Comparison of ENCODE assay signal across 9 cellular contexts in the genomic region with DNA sequence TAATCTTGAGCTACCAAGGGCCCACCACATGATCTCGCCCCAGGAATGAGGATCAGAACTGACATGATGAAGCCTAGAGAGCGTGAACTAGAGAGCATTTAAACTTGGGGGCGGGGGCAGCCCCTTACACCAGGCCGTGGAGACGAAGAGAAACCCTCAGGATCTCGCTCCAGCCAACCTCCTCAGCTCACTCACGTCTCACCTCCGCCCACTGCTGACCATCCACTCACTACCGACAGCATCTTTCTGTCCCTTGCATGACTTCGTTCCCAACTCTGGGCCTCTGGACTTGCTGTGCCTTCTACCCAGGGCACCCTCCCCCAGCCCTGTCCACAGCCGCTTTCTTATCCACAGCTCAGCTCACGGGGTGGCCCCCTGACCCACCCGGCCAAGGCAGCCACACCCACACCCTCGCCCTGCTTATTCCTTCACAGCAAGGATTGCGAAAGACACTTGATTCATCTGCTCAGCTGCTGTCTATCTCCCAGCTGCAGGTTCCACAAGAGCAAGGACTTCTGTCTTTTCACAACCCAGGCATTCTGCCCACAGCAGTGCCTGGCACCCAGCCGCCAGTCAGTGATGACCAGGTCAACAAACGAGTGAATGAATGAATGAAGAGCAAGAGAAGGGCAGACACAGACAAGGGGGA. TPM values are rescaled to one million over a fixed set of nuclear protein-coding genes. Genes with fewer than 3 reads are reported as not detected.
DNase-seq lines count a peak whose midpoint lies in the region; ATAC-seq and TF ChIP-seq lines count a peak whose summit lies in the region.
"Had no signal": no experiment of that assay in that cellular context is flagged by ENCODE, and none has a peak within 500 bp of the region (broad histone marks: within the 10 kb centered on the region; RNA-seq: fewer than 3 reads in every experiment).

No MANE protein-coding gene starts in this region.

- H3K79me2 ChIP-seq in Karpas-422 (ENCODE audit: low read length) = peaks cover 91% of the 10 kb centered on the region

- H2BK15ac ChIP-seq in mesenchymal stem cell (ENCODE audit: low read depth, poor library complexity, severe bottlenecking) = no peak overlapping the region

- H3K27ac ChIP-seq in colonic mucosa (no peak overlapping the region), mesenchymal stem cell (ENCODE audit: low read length, poor library complexity, severe bottlenecking) (no peak overlapping the region), Karpas-422 (ENCODE audit: low read length) (no peak overlapping the region)
- H3K27ac ChIP-seq: KMS-11 had no signal

- no peaks in the 10 kb centered on the region for H3K9me3 ChIP-seq in colonic mucosa
- no peaks in the 10 kb centered on the region for H3K9me3 ChIP-seq in mesenchymal stem cell (ENCODE audit: control insufficient read depth, low read length)
- H3K9me3 ChIP-seq in Karpas-422 (ENCODE audit: low read length) = no peaks in the 10 kb centered on the region

- no peak for TF ChIP-seq RAD21 in Ishikawa (IDR thresholded peaks at IDR 0.05; ENCODE audit: low read depth)

- H4K91ac ChIP-seq in mesenchymal stem cell (ENCODE audit: low read length) = no peak overlapping the region

- H3K4me3 ChIP-seq in colonic mucosa (no peak overlapping the region), mesenchymal stem cell (ENCODE audit: insufficient read depth in 1 of 2, low read depth in 1 of 2, low read length in 2 of 2) (peak overlapping the region in 1 of 2 experiments; percentile 26), Karpas-422 (ENCODE audit: low read length) (no peak overlapping the region)

- WGBS in mesenchymal stem cell = 68% methylated on average over 17 of the region's 17 CpGs

- no peak overlapping the region for H3K14ac ChIP-seq in mesenchymal stem cell (ENCODE audit: low read length in 2 of 2)

- peak; percentile 52 for DNase-seq in AG08395 (ENCODE audit: low spot score)
- peak; percentile 22 for DNase-seq in colonic mucosa
- DNase-seq in mesenchymal stem cell = peak; percentile 75
- no peak for DNase-seq in KG1 (lab: John Stamatoyannopoulos, UW)
- no peak for DNase-seq in Karpas-422
- DNase-seq in stimulated activated CD4-positive, alpha-beta T cell treated with anti-CD3 and anti-CD28 coated beads, Interleukin-4, amount 100 ng/mL, for 1 hour = no peak

- H2AFZ ChIP-seq in mesenchymal stem cell (ENCODE audit: low read depth, low read length) (no peak overlapping the region), Karpas-422 (ENCODE audit: low read length) (no peak overlapping the region)

- intact Hi-C loops in colonic mucosa (cut with DNase I) = no loop called here

- H3K4me2 ChIP-seq in mesenchymal stem cell (ENCODE audit: low read length, poor library complexity, severe bottlenecking) (no peak overlapping the region), Karpas-422 (ENCODE audit: low read depth, low read length, poor library complexity, severe bottlenecking) (no peak overlapping the region)
- H3K4me2 ChIP-seq: KMS-11 had no signal

- H3K36me3 ChIP-seq in colonic mucosa (no peaks in the 10 kb centered on the region), mesenchymal stem cell (ENCODE audit: control insufficient read depth in 1 of 2, insufficient read depth in 2 of 2, low read depth in 1 of 2, low read length in 2 of 2) (peaks cover 0 to 6% of the 10 kb centered on the region in 2 experiments), Karpas-422 (ENCODE audit: insufficient read depth, low read length) (no peaks in the 10 kb centered on the region)

- H3K4me1 ChIP-seq in colonic mucosa (no peaks in the 10 kb centered on the region), mesenchymal stem cell (ENCODE audit: control insufficient read depth, insufficient read depth, low read depth, low read length) (peaks cover 35% of the 10 kb centered on the region), Karpas-422 (ENCODE audit: low read length) (peaks cover 22% of the 10 kb centered on the region)

- no peak overlapping the region for H2AK5ac ChIP-seq in mesenchymal stem cell (ENCODE audit: low read length, severe bottlenecking)

- no peaks in the 10 kb centered on the region for H3K27me3 ChIP-seq in colonic mucosa
- H3K27me3 ChIP-seq in mesenchymal stem cell (ENCODE audit: control insufficient read depth in 1 of 2, insufficient read depth in 1 of 2, low read length in 2 of 2) = no peaks in the 10 kb centered on the region
- H3K27me3 ChIP-seq in Karpas-422 (ENCODE audit: low read length) = no peaks in the 10 kb centered on the region

- no peak for TF ChIP-seq EP300 in Ishikawa (IDR thresholded peaks at IDR 0.05; ENCODE audit: borderline replicate concordance)

- H3K23ac ChIP-seq in mesenchymal stem cell (ENCODE audit: low read length in 2 of 2) = no peak overlapping the region

- no peak overlapping the region for H3K4ac ChIP-seq in mesenchymal stem cell (ENCODE audit: low read depth in 1 of 2, low read length in 2 of 2)

- H3K9ac ChIP-seq in colonic mucosa (ENCODE audit: low read depth in 2 of 2, low read length in 2 of 2) (no peak overlapping the region), mesenchymal stem cell (ENCODE audit: low read length) (no peak overlapping the region), Karpas-422 (ENCODE audit: low read length) (no peak overlapping the region)
- H3K9ac ChIP-seq: KMS-11 had no signal

- peaks cover 24% of the 10 kb centered on the region for H3K79me1 ChIP-seq in mesenchymal stem cell (replicated peaks; ENCODE audit: low read length, poor library complexity, severe bottlenecking)

- TF ChIP-seq CTCF in colonic mucosa (IDR thresholded peaks at IDR 0.05) = no peak

- H2BK12ac ChIP-seq in mesenchymal stem cell (ENCODE audit: low read length in 2 of 2) = no peak overlapping the region

- ATAC-seq in HG03432 (IDR thresholded peaks at IDR 0.05; ENCODE audit: unreplicated experiment) = no peak

- H4K20me1 ChIP-seq in Karpas-422 (ENCODE audit: insufficient read depth, low read depth, low read length) = no peaks in the 10 kb centered on the region

- no peak overlapping the region for H2BK5ac ChIP-seq in mesenchymal stem cell (ENCODE audit: low read depth, low read length, poor library complexity, severe bottlenecking)

- no peaks in the 10 kb centered on the region for H3K9me2 ChIP-seq in Karpas-422 (replicated peaks; ENCODE audit: insufficient read depth, low read length)

- no peak overlapping the region for H3K18ac ChIP-seq in mesenchymal stem cell (ENCODE audit: low read depth in 1 of 2, low read length in 2 of 2)

- no peak overlapping the region for H4K8ac ChIP-seq in mesenchymal stem cell (ENCODE audit: low read length)

- no peak overlapping the region for H2BK120ac ChIP-seq in mesenchymal stem cell (ENCODE audit: low read depth, low read length)

TF ChIP-seq in Ishikawa, 13 proteins besides CTCF, POLR2A, EP300 and RAD21:
- no peak for TF ChIP-seq CREB1 (IDR thresholded peaks at IDR 0.05; ENCODE audit: low read depth)
- TF ChIP-seq CEBPB (IDR thresholded peaks at IDR 0.05) = peak; percentile 49

RNA-seq across cellular contexts. Expression of a gene that starts 6.4 kb away (rescaled TPM):
- 1 to 10 TPM; 2.1 to 4.8 TPM for total RNA-seq in colonic mucosa
- polyA plus RNA-seq in mesenchymal stem cell (2013, experiment 1 of 2) = 45.7 TPM
- 44.7 TPM for polyA plus RNA-seq in mesenchymal stem cell (2013, experiment 2 of 2)
- total RNA-seq in Karpas-422 (2014; rRNA removed; shearing (Covaris generic); ENCODE audit: low replicate concordance) = 19.2 and 19.3 TPM in 2 replicates

RNA-seq across cellular contexts. Expression of a gene that starts 39.2 kb away (rescaled TPM):
- total RNA-seq in colonic mucosa = 100 to 1,000 TPM; 374 to 847 TPM
- 308 TPM for polyA plus RNA-seq in mesenchymal stem cell (2013, experiment 1 of 2)
- polyA plus RNA-seq in mesenchymal stem cell (2013, experiment 2 of 2) = 307 TPM
- 897 and 1,159 TPM in 2 replicates for total RNA-seq in Karpas-422 (2014; rRNA removed; shearing (Covaris generic); ENCODE audit: low replicate concordance)

Comparison
In these comparisons a context has a peak if more than half of its experiments do, and no peak if none do; other contexts are left out.
1. DNase-seq: peak in AG08395 (single experiment), colonic mucosa (single experiment) and mesenchymal stem cell (single experiment); none in KG1 (single experiment), Karpas-422 (single experiment) and stimulated activated CD4-positive, alpha-beta T cell treated with anti-CD3 and anti-CD28 coated beads, Interleukin-4, amount 100 ng/mL, for 1 hour (single experiment).